ENCODE assay signal across 17 cellular contexts in the genomic region with DNA sequence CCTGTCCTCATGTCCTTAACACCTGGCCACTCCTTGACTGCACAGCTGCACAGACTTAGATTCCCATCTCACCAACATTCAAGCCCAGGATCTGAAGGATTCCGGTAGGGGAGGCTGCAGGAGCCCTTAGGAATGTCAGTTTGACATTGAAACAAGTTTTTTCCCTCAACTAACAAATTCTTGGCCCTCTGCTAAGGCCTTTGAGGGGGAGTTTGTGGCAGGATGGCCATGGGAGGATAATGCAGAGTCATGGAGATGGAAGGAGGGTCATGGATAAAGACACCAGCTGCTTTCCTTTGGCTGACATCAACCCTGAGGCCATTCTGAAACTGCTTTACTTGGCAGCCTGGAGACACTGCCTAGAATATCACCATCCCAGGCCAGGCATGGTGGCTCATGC.
"Had no signal": no experiment of that assay in that cellular context is flagged by ENCODE, and none has a peak within 500 bp of the region (broad histone marks: within the 10 kb centered on the region; RNA-seq: fewer than 3 reads in every experiment).

No MANE protein-coding gene starts in this region.

- H3K9ac ChIP-seq: parathyroid adenoma had no signal

- H3K4me3 ChIP-seq: breast epithelium, hepatocyte had no signal

- H3K4me2 ChIP-seq: hepatocyte had no signal

- H3K79me2 ChIP-seq: hepatocyte, parathyroid adenoma had no signal

- H2AFZ ChIP-seq: hepatocyte, parathyroid adenoma had no signal

- H3K4me1 ChIP-seq: breast epithelium, foreskin keratinocyte, parathyroid adenoma had no signal

- H3K27ac ChIP-seq: breast epithelium, foreskin keratinocyte, hepatocyte, neutrophil, parathyroid adenoma had no signal

- DNase-seq: activated CD4-positive, alpha-beta T cell treated with anti-CD3 and anti-CD28 coated beads, Interleukin-2, amount 10 ng/mL, durations not matched to agents 7 days and 5 days; activated CD8-positive, alpha-beta T cell treated with anti-CD3 and anti-CD28 coated beads, Interleukin-2, amount 10 ng/mL, durations not matched to agents 7 days and 5 days; activated naive CD4-positive, alpha-beta T cell treated with anti-CD3 and anti-CD28 coated beads, Interleukin-2, amount 10 ng/mL, durations not matched to agents 7 days and 5 days; activated naive CD8-positive, alpha-beta T cell treated with anti-CD3 and anti-CD28 coated beads, Interleukin-2, amount 50 U/mL, for 24 hours; activated T-cell treated with anti-CD3 and anti-CD28 coated beads, Interleukin-2, amount 50 U/mL, for 24 hours; aorta; effector CD4-positive, alpha-beta T cell; foreskin keratinocyte; mesendoderm; natural killer cell; stimulated activated CD4-positive, alpha-beta T cell treated with anti-CD3 and anti-CD28 coated beads, Interleukin-12 subunit alpha, Interleukin-12 subunit beta, amount 100 ng/mL, for 4 hours; stimulated activated CD4-positive, alpha-beta T cell treated with anti-CD3 and anti-CD28 coated beads, Interleukin-1b, Interleukin-23, amount 100 ng/mL, for 48 hours; T-helper 9 cell had no signal

- H3K9me3 ChIP-seq: breast epithelium, neutrophil had no signal

- H3K27me3 ChIP-seq: breast epithelium, hepatocyte, neutrophil had no signal

- H3K36me3 ChIP-seq: breast epithelium, neutrophil had no signal
